2 cellular contexts compared by ENCODE assay signal in the genomic region with DNA sequence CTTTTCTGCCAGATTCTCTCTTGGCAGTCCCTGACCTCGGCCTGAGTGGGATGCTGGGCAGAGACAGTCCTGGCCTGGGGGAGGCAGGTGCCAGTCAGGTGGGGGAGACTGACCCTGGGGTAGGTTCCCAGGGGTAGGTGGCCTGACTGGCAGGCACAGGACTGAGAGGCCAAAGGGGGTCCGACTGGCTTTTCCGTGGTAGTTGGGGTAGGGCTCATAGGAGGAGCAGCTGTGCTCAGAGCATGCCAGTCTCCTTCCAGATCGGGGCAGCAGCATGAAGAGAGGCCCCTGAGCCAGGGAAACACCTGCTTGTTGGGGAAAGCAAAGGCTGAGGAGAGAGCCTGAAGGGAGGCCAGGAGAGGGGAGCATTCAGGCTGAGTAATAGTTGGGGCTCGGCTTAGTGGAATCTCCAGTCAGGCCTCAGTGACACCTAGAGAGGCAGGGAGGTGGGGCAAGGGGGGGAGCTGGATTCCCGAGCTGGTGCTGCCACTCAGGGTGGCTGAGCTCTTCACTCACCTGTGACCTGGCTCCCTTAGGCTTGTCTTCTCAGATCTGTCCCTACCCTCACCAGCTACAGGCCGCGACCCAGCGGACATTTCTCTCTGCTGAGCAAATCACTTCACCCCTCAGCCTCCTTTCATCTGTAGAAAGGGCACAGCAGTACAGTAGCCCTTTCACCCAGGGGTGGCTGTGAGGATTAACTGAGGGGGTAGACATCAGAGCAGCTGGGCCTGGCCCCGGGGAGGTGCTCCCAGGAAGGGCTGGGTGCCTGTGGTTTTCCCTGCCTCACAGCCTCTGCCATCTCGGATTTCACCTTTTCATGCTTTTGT.
A peak's percentile ranks its signal among the peaks of the same experiment; 100 is the strongest.
TF ChIP-seq lines count a peak whose summit lies in the region.

No MANE protein-coding gene starts in this region.

TF ChIP-seq in HCT116, 20 proteins besides CTCF, POLR2A, EP300 and RAD21:
- no peak for TF ChIP-seq SRF (IDR thresholded peaks at IDR 0.05; ENCODE audit: low read depth)
- TF ChIP-seq CEBPB (IDR thresholded peaks at IDR 0.05; ENCODE audit: low read depth) = no peak
- TF ChIP-seq EZH2phosphoT487 (IDR thresholded peaks at IDR 0.05; ENCODE audit: borderline replicate concordance) = no peak
- TF ChIP-seq EZH2 (IDR thresholded peaks at IDR 0.05) = no peak
- no peak for TF ChIP-seq JUND (IDR thresholded peaks at IDR 0.05)
- no peak for TF ChIP-seq SIN3A (IDR thresholded peaks at IDR 0.05; ENCODE audit: low read depth)
- no peak for TF ChIP-seq YY1 (IDR thresholded peaks at IDR 0.05; ENCODE audit: extremely low read depth, insufficient replicate concordance, low read depth, low read length)
- no peak for TF ChIP-seq POLR2AphosphoS5 (IDR thresholded peaks at IDR 0.05; ENCODE audit: low read depth, low read length)

TF ChIP-seq in WTC11, 78 proteins besides CTCF, POLR2A, EP300 and RAD21:
- TF ChIP-seq SOX15 (CRISPR knock-in tag; IDR thresholded peaks at IDR 0.05) (no peak), ZNF423 (CRISPR knock-in tag; IDR thresholded peaks at IDR 0.05) (peak; percentile 98)
